Comparison of ENCODE assay signal across 14 cellular contexts in the genomic region with DNA sequence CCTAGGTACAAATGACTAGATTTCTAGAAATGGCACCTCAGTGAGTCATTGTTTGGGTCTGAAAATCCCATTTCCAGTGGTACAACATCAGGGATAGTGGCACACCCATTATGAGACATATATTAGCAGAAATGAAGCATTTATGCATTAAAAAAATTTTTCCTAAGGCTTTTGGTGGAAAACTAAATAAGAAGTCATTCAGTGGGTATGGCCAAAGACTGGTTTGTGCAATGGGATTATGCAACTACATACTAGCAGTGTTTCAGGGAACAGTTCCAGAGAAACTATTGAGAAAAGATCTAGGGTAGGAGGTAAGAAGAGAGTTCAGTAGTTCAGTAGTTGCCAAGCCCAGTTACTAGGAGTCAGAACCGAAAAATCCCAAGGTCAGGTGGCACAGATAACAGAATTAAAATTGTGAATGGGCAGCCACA.
DNase-seq lines count a peak whose midpoint lies in the region; ATAC-seq and TF ChIP-seq lines count a peak whose summit lies in the region.
"Had no signal": no experiment of that assay in that cellular context is flagged by ENCODE, and none has a peak within 500 bp of the region (broad histone marks: within the 10 kb centered on the region; RNA-seq: fewer than 3 reads in every experiment).

No MANE protein-coding gene starts in this region.

- no peaks in the 10 kb centered on the region for H3K27me3 ChIP-seq in breast epithelium

- H3K4me1 ChIP-seq in breast epithelium, result no peaks in the 10 kb centered on the region

- H3K4me1 Mint-ChIP-seq in MCF 10A (ENCODE audit: insufficient read depth, unreplicated experiment), result peaks cover 7% of the 10 kb centered on the region

- ATAC-seq in HG03460 (IDR thresholded peaks at IDR 0.05; ENCODE audit: unreplicated experiment), result no peak

- BruUV-seq in MCF 10A (replicated peaks; lab: Mats Ljungman, UMichigan), result no TSS peak

- H3K9me3 ChIP-seq in breast epithelium, result no peaks in the 10 kb centered on the region

- H3K27ac ChIP-seq in breast epithelium, result no peak overlapping the region
- H3K27ac ChIP-seq: epithelial cell of prostate had no signal

- TF ChIP-seq CTCF in MCF 10A (IDR thresholded peaks at IDR 0.05; ENCODE audit: unreplicated experiment), result no peak
- no peak for TF ChIP-seq CTCF in breast epithelium (IDR thresholded peaks at IDR 0.05)

- intact Hi-C loops in MCF 10A (cut with micrococcal nuclease) (no loop called here), breast epithelium (cut with DNase I; ENCODE audit: low total_unique reads) (no loop called here)

- POLR2A ChIA-PET in MCF 10A (lab: Yijun Ruan, JAX), result no interaction called here

- CTCF ChIA-PET in MCF 10A (lab: Yijun Ruan, JAX), result no interaction called here

- H3K36me3 Mint-ChIP-seq in MCF 10A (ENCODE audit: insufficient read depth, unreplicated experiment), result no peaks in the 10 kb centered on the region

- H3K27ac Mint-ChIP-seq in MCF 10A (ENCODE audit: low read depth, unreplicated experiment), result no peak overlapping the region
- H3K27ac Mint-ChIP-seq: activated naive CD4-positive, alpha-beta T cell treated with anti-CD3 and anti-CD28 coated beads for 36 hours had no signal

- no peak overlapping the region for H3K4me3 Mint-ChIP-seq in MCF 10A (ENCODE audit: unreplicated experiment)
- H3K4me3 Mint-ChIP-seq: activated naive CD4-positive, alpha-beta T cell treated with anti-CD3 and anti-CD28 coated beads for 36 hours had no signal

- no peaks in the 10 kb centered on the region for H3K9me3 Mint-ChIP-seq in MCF 10A (ENCODE audit: unreplicated experiment)

- H3K36me3 ChIP-seq in breast epithelium, result no peaks in the 10 kb centered on the region

- no peak for TF ChIP-seq POLR2A in breast epithelium (IDR thresholded peaks at IDR 0.05)

- H3K4me3 ChIP-seq in breast epithelium, result no peak overlapping the region

- peak; percentile 63 for DNase-seq in MCF 10A (ENCODE audit: unreplicated experiment)
- no peak for DNase-seq in breast epithelium (ENCODE audit: low spot score in 2 of 2)
- DNase-seq in OCI-M1 (lab: John Stamatoyannopoulos, UW), result peak; percentile 19
- peak; percentile 83 for DNase-seq in fibroblast of gingiva (ENCODE audit: low read depth)
- peak; percentile 72 for DNase-seq in stromal cell of bone marrow (ENCODE audit: low read depth)
- no peak for DNase-seq in NCI-H446 treated with DMSO at 0.1 percent for 48 hours (lab: John Stamatoyannopoulos, UW)
- no peak for DNase-seq in iPS-NIHi11 (ENCODE audit: low spot score)
- DNase-seq: activated CD4-positive, CD25-positive, alpha-beta regulatory T cell; activated naive CD4-positive, alpha-beta T cell treated with anti-CD3 and anti-CD28 coated beads for 36 hours; cerebellar nuclear complex; NCI-H2081; small intestine had no signal

- H3K27me3 Mint-ChIP-seq in MCF 10A (ENCODE audit: insufficient read depth, unreplicated experiment), result peaks cover 49% of the 10 kb centered on the region

Comparison
In these comparisons a context has a peak if more than half of its experiments do, and no peak if none do; other contexts are left out.
1. DNase-seq: peak in MCF 10A (single experiment), OCI-M1 (single experiment), fibroblast of gingiva (single experiment) and stromal cell of bone marrow (single experiment); none in breast epithelium (0 of 2), NCI-H446 treated with DMSO at 0.1 percent for 48 hours (single experiment) and iPS-NIHi11 (single experiment).